ENCODE assay signal across 1 cellular context in genomic region chr3:73188707-73189106, GRCh38.
TF ChIP-seq lines count a peak whose summit lies in the region.

No MANE protein-coding gene starts in this region.

TF ChIP-seq in HEK293, 187 proteins besides CTCF, POLR2A, EP300 and RAD21 (continued from another document):
- 0 out of 2 replicates have a peak, but pooled peaks have one; percentile 24 for TF ChIP-seq ZNF394 (tag by site-specific recombination; IDR thresholded peaks at IDR 0.05; ENCODE audit: borderline replicate concordance)
- peak; percentile 52 for TF ChIP-seq OSR2 (tag by site-specific recombination; IDR thresholded peaks at IDR 0.05)
- peak; percentile 64 for TF ChIP-seq BCL6B (tag by site-specific recombination; IDR thresholded peaks at IDR 0.05)
- no peak for TF ChIP-seq ZNF792 (tag by site-specific recombination; IDR thresholded peaks at IDR 0.05)
- 0 out of 2 replicates have a peak, but pooled peaks have one; percentile 36 for TF ChIP-seq ZSCAN18 (tag by site-specific recombination; IDR thresholded peaks at IDR 0.05)
- TF ChIP-seq ZNF24 (tag by site-specific recombination; IDR thresholded peaks at IDR 0.05), result peak; percentile 32; the same call in 1 of the 2 replicates
- no peak for TF ChIP-seq ZFHX2 (tag by site-specific recombination; conservative IDR thresholded peaks at IDR 0.05)
- TF ChIP-seq RBAK (tag by site-specific recombination; IDR thresholded peaks at IDR 0.05), result no peak
- no peak for TF ChIP-seq ZNF624 (tag by site-specific recombination; IDR thresholded peaks at IDR 0.05)
- TF ChIP-seq ZNF280D (tag by site-specific recombination; IDR thresholded peaks at IDR 0.05), result no peak
- TF ChIP-seq ZNF610 (tag by site-specific recombination; IDR thresholded peaks at IDR 0.05; ENCODE audit: borderline replicate concordance), result peak; percentile 84
- TF ChIP-seq GLIS1 (tag by site-specific recombination; IDR thresholded peaks at IDR 0.05), result peak; percentile 44
- TF ChIP-seq ZNF341 (tag by site-specific recombination; IDR thresholded peaks at IDR 0.05; ENCODE audit: low read depth), result no peak
- no peak for TF ChIP-seq ZNF785 (tag by site-specific recombination; IDR thresholded peaks at IDR 0.05)
- TF ChIP-seq MEIS1 (CRISPR knock-in tag; IDR thresholded peaks at IDR 0.05; ENCODE audit: borderline replicate concordance), result no peak
- TF ChIP-seq ZSCAN4 (tag by site-specific recombination; IDR thresholded peaks at IDR 0.05), result 0 out of 2 replicates have a peak, but pooled peaks have one; percentile 53
